ENCODE assay signal across 8 cellular contexts in genomic region chr1:29230553-29231378, GRCh38. TPM values are rescaled to one million over a fixed set of nuclear protein-coding genes. Genes with fewer than 3 reads are reported as not detected.
A peak's percentile ranks its signal among the peaks of the same experiment; 100 is the strongest.
DNase-seq lines count a peak whose midpoint lies in the region; ATAC-seq and TF ChIP-seq lines count a peak whose summit lies in the region.

A gene with protein sequence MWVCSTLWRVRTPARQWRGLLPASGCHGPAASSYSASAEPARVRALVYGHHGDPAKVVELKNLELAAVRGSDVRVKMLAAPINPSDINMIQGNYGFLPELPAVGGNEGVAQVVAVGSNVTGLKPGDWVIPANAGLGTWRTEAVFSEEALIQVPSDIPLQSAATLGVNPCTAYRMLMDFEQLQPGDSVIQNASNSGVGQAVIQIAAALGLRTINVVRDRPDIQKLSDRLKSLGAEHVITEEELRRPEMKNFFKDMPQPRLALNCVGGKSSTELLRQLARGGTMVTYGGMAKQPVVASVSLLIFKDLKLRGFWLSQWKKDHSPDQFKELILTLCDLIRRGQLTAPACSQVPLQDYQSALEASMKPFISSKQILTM (minus strand): TSS chr1:29230934. CDS start chr1:29230906, 28 bp downstream.

- ATAC-seq in gastroesophageal sphincter = peak; percentile 97

- peaks cover 14 to 25% of the 10 kb centered on the region in 2 experiments for H3K4me1 Mint-ChIP-seq in H9
- H3K4me1 Mint-ChIP-seq in activated naive CD4-positive, alpha-beta T cell treated with anti-CD3 and anti-CD28 coated beads for 36 hours (ENCODE audit: low read depth) = peaks cover 11% of the 10 kb centered on the region

- no peak within 1 kb of the TSS for H4K5ac ChIP-seq in H9 (ENCODE audit: insufficient read length, low read depth, low read length)

- H3K9me3 Mint-ChIP-seq in H9 = no peaks in the 10 kb centered on the region; a peak in 1 of 5 replicates
- H3K9me3 Mint-ChIP-seq in activated naive CD4-positive, alpha-beta T cell treated with anti-CD3 and anti-CD28 coated beads for 36 hours = no peaks in the 10 kb centered on the region

- no peaks in the 10 kb centered on the region for H3K9me2 ChIP-seq in MM.1S (replicated peaks; ENCODE audit: insufficient read depth, low read length)

- H4K91ac ChIP-seq in H9 (ENCODE audit: insufficient read length, low read depth, low read length) = no peak within 1 kb of the TSS

- no peak within 1 kb of the TSS for H2AFZ ChIP-seq in H9 (ENCODE audit: low read length)
- H2AFZ ChIP-seq in MM.1S (ENCODE audit: low read length) = peak within 1 kb of the TSS; percentile 97

- DNase-seq in GF-D8 (lab: John Stamatoyannopoulos, UW) (peak; percentile 80), H9 (peak; percentile 97), MM.1S (peak; percentile 89), SK-N-DZ (ENCODE audit: low spot score) (peak; percentile 87), nucleus accumbens (lab: John Stamatoyannopoulos, UW) (peak; percentile 35 to 96 (median 89)), superior temporal gyrus (ENCODE audit: extremely low spot score) (peak; percentile 92)
- DNase-seq in activated naive CD4-positive, alpha-beta T cell treated with anti-CD3 and anti-CD28 coated beads for 36 hours = peak; percentile 96

- H3K18ac ChIP-seq in H9 (ENCODE audit: insufficient read length, low read depth, low read length) = peak within 1 kb of the TSS; percentile 44

- no peak within 1 kb of the TSS for H3K56ac ChIP-seq in H9 (ENCODE audit: insufficient read length, low read depth, low read length)

- no peaks in the 10 kb centered on the region for H3K36me3 Mint-ChIP-seq in H9 (ENCODE audit: insufficient read depth in 1 of 3, low read depth in 3 of 3)
- peaks cover 1% of the 10 kb centered on the region for H3K36me3 Mint-ChIP-seq in activated naive CD4-positive, alpha-beta T cell treated with anti-CD3 and anti-CD28 coated beads for 36 hours (ENCODE audit: low read depth)

- no peak within 1 kb of the TSS for H3K23ac ChIP-seq in H9 (ENCODE audit: insufficient read length, low read depth, low read length)

- H3K27me3 ChIP-seq in H9 (ENCODE audit: insufficient read depth, low read length) (no peaks in the 10 kb centered on the region; the same call in 1 of the 2 replicates), MM.1S (replicated peaks; ENCODE audit: insufficient read depth, low read length) (peaks cover 44% of the 10 kb centered on the region), gastroesophageal sphincter (peaks cover 23% of the 10 kb centered on the region)

- intact Hi-C loops in activated naive CD4-positive, alpha-beta T cell treated with anti-CD3 and anti-CD28 coated beads for 36 hours (cut with micrococcal nuclease) = loop anchor here (1.0 to 10.0 kb wide), 4 partner anchors 50 to 484 kb away; partner anchors contain the start of gene SRSF4

- H4K20me1 ChIP-seq in H9 (ENCODE audit: control insufficient read depth, insufficient read depth, insufficient read length) = no peaks in the 10 kb centered on the region
- no peaks in the 10 kb centered on the region for H4K20me1 ChIP-seq in MM.1S (ENCODE audit: insufficient read depth, low read length)

- peak within 1 kb of the TSS; percentile 92 to 96 for H3K4me3 Mint-ChIP-seq in H9
- H3K4me3 Mint-ChIP-seq in activated naive CD4-positive, alpha-beta T cell treated with anti-CD3 and anti-CD28 coated beads for 36 hours = peak within 1 kb of the TSS; percentile 96

- CTCF ChIA-PET in activated naive CD4-positive, alpha-beta T cell treated with anti-CD3 and anti-CD28 coated beads for 36 hours (lab: Charles Lee) = interaction anchor here (0.6 to 1.2 kb wide), 4 partner anchors 122 to 1419 kb away, joined by 3 read pairs; no protein-coding TSS in a partner anchor

- no peak for TF ChIP-seq EP300 in gastroesophageal sphincter (IDR thresholded peaks at IDR 0.05)

- H3K9me3 ChIP-seq in H9 (ENCODE audit: control insufficient read depth, low read depth, low read length) (no peaks in the 10 kb centered on the region), MM.1S (replicated peaks; ENCODE audit: insufficient read depth, low read length) (no peaks in the 10 kb centered on the region), gastroesophageal sphincter (no peaks in the 10 kb centered on the region)

- no CpG with 5 or more reads among the region's 52 CpGs for WGBS in H9 (ENCODE audit: extremely low coverage, insufficient read length, low lambda C conversion rate)
- WGBS in gastroesophageal sphincter (ENCODE audit: low coverage in 1 of 2), 2 donors = 6 to 7% methylated on average over 11 of the region's 52 CpGs

- no peak within 1 kb of the TSS for H2BK12ac ChIP-seq in H9 (ENCODE audit: insufficient read length, low read depth, low read length)

- H3T11ph ChIP-seq in H9 (ENCODE audit: low read length) = no peak within 1 kb of the TSS

- peak within 1 kb of the TSS; percentile 10 for H3K9ac ChIP-seq in H9 (ENCODE audit: extremely low read depth, insufficient read length, low read length)
- peak within 1 kb of the TSS; percentile 90 for H3K9ac ChIP-seq in MM.1S (ENCODE audit: low read length)

- 0 out of 2 replicates have a peak, but pooled peaks cover 2% of the 10 kb centered on the region for H3F3A ChIP-seq in MM.1S (ENCODE audit: insufficient read depth, low read length)

- no peak within 1 kb of the TSS for H2BK15ac ChIP-seq in H9 (ENCODE audit: low read depth, low read length)

- peak within 1 kb of the TSS; percentile 97 for H3K4me3 ChIP-seq in MM.1S (ENCODE audit: low read length)
- peak within 1 kb of the TSS; percentile 59 to 82 for H3K4me3 ChIP-seq in gastroesophageal sphincter

- peak; percentile 65 to 66 for TF ChIP-seq POLR2A in gastroesophageal sphincter (IDR thresholded peaks at IDR 0.05)

- peak within 1 kb of the TSS; percentile 49; the same call in 1 of the 2 replicates for H3K14ac ChIP-seq in H9 (ENCODE audit: insufficient read depth, low read length)

- H3K27me3 Mint-ChIP-seq in H9 (ENCODE audit: low read depth) = peaks cover 26% of the 10 kb centered on the region
- H3K27me3 Mint-ChIP-seq in activated naive CD4-positive, alpha-beta T cell treated with anti-CD3 and anti-CD28 coated beads for 36 hours (ENCODE audit: low read depth) = peaks cover 4% of the 10 kb centered on the region

- H3K4ac ChIP-seq in H9 (ENCODE audit: low read depth, low read length) = no peak within 1 kb of the TSS

- no peaks in the 10 kb centered on the region for H3K36me3 ChIP-seq in MM.1S (replicated peaks; ENCODE audit: insufficient read depth, low read length)
- no peaks in the 10 kb centered on the region for H3K36me3 ChIP-seq in gastroesophageal sphincter

- H3K4me2 ChIP-seq in H9 (ENCODE audit: insufficient read depth, insufficient read length, low read length) (peak within 1 kb of the TSS; percentile 68), MM.1S (ENCODE audit: low read depth, low read length) (peak within 1 kb of the TSS; percentile 75)

- peak within 1 kb of the TSS; percentile 74 to 97 (median 88); a peak in 6 of 7 replicates for H3K27ac Mint-ChIP-seq in H9
- H3K27ac Mint-ChIP-seq in activated naive CD4-positive, alpha-beta T cell treated with anti-CD3 and anti-CD28 coated beads for 36 hours = peak within 1 kb of the TSS; percentile 80

- H2BK20ac ChIP-seq in H9 (ENCODE audit: low read depth, low read length, poor library complexity, severe bottlenecking) = no peak within 1 kb of the TSS

- no peak within 1 kb of the TSS for H2BK120ac ChIP-seq in H9 (ENCODE audit: low read depth, low read length, poor library complexity, severe bottlenecking)

- H3K79me2 ChIP-seq in H9 (ENCODE audit: insufficient read depth, low read length) = no peaks in the 10 kb centered on the region
- H3K79me2 ChIP-seq in MM.1S (ENCODE audit: low read length) = peaks cover 24% of the 10 kb centered on the region

- H3K4me1 ChIP-seq in H9 (ENCODE audit: insufficient read depth, low read length) = peaks cover 5% of the 10 kb centered on the region; the same call in 1 of the 2 replicates
- peaks cover 11% of the 10 kb centered on the region for H3K4me1 ChIP-seq in MM.1S (ENCODE audit: low read length)
- H3K4me1 ChIP-seq in gastroesophageal sphincter = peaks cover 0 to 21% (median 8%) of the 10 kb centered on the region in 3 donors

- H3K79me1 ChIP-seq in H9 (ENCODE audit: insufficient read depth, low read depth, low read length, poor library complexity, severe bottlenecking) = no peaks in the 10 kb centered on the region

- no peak within 1 kb of the TSS for H2BK5ac ChIP-seq in H9 (ENCODE audit: insufficient read length, low read length)

- no peak within 1 kb of the TSS for H3K27ac ChIP-seq in H9 (ENCODE audit: insufficient read length, low read depth, low read length)
- peak within 1 kb of the TSS; percentile 17; the same call in 1 of the 2 replicates for H3K27ac ChIP-seq in MM.1S (ENCODE audit: low read length)
- peak within 1 kb of the TSS; percentile 3 to 82 (median 80) for H3K27ac ChIP-seq in gastroesophageal sphincter

- H4K8ac ChIP-seq in H9 (replicated peaks; ENCODE audit: insufficient read length, low read depth, low read length) = no peak within 1 kb of the TSS

- H2AK5ac ChIP-seq in H9 (ENCODE audit: insufficient read length, low read length) = no peak within 1 kb of the TSS

- TF ChIP-seq CTCF in H9 (conservative IDR thresholded peaks at IDR 0.05) (no peak; the same call in 1 of the 3 replicates), MM.1S (IDR thresholded peaks at IDR 0.05; ENCODE audit: low read length) (peak; percentile 32), gastroesophageal sphincter (IDR thresholded peaks at IDR 0.05) (peak in 2 of 4 experiments; percentile 32 to 55)

- no peaks in the 10 kb centered on the region for H3K23me2 ChIP-seq in H9 (ENCODE audit: insufficient read length, low read depth, low read length, poor library complexity, severe bottlenecking)

RNA-seq across cellular contexts. Expression of the gene that starts here (rescaled TPM):
- total RNA-seq in H9 (2021) = 25.8 and 30.9 TPM in 2 replicates
- polyA plus RNA-seq in SK-N-DZ (2014; cell fraction: cytosol; rRNA removed) = 20.2 and 32.6 TPM in 2 replicates
- polyA plus RNA-seq in SK-N-DZ (2014; cell fraction: nucleus; rRNA removed) = 19.5 and 31.2 TPM in 2 replicates
- total RNA-seq in activated naive CD4-positive, alpha-beta T cell treated with anti-CD3 and anti-CD28 coated beads for 36 hours = 10 to 100 TPM; 35.7 to 36.3 TPM
- total RNA-seq in gastroesophageal sphincter = 10 to 100 TPM in 3 of 4 donors, 1 to 10 TPM in 1; 8.2 to 17.1 (median 12.9) TPM
